In genomic region chr9:133115604-133116345, GRCh38 we compare ENCODE assay signal across 8 cellular contexts. TPM values are rescaled to one million over a fixed set of nuclear protein-coding genes. Genes with fewer than 3 reads are reported as not detected.
DNase-seq lines count a peak whose midpoint lies in the region; ATAC-seq lines count a peak whose summit lies in the region.

No MANE protein-coding gene starts in this region.

- peaks cover 72% of the 10 kb centered on the region for H3K4me1 Mint-ChIP-seq in activated CD8-positive, alpha-beta memory T cell treated with anti-CD3 and anti-CD28 coated beads, Interleukin-2, amount 10 ng/mL, durations not matched to agents 7 days and 5 days
- peaks cover 89% of the 10 kb centered on the region for H3K4me1 Mint-ChIP-seq in stimulated activated memory B cell treated with anti-CD40 and anti-IgM and Interleukin-4, amounts not matched to agents 10 μg/mL and 1 μg/mL and 100 μg/mL, for 72 hours

- CTCF ChIA-PET in activated CD8-positive, alpha-beta memory T cell treated with anti-CD3 and anti-CD28 coated beads, Interleukin-2, amount 10 ng/mL, durations not matched to agents 7 days and 5 days (lab: Charles Lee): interaction anchor here (0.9 to 25.4 kb wide), 7 partner anchors 13 to 94 kb away, joined by 3 to 505 read pairs (median 3); no protein-coding TSS in a partner anchor

- H3K36me3 Mint-ChIP-seq in activated CD8-positive, alpha-beta memory T cell treated with anti-CD3 and anti-CD28 coated beads, Interleukin-2, amount 10 ng/mL, durations not matched to agents 7 days and 5 days: no peaks in the 10 kb centered on the region
- no peaks in the 10 kb centered on the region for H3K36me3 Mint-ChIP-seq in stimulated activated memory B cell treated with anti-CD40 and anti-IgM and Interleukin-4, amounts not matched to agents 10 μg/mL and 1 μg/mL and 100 μg/mL, for 72 hours

- no peaks in the 10 kb centered on the region for H3K27me3 Mint-ChIP-seq in activated CD8-positive, alpha-beta memory T cell treated with anti-CD3 and anti-CD28 coated beads, Interleukin-2, amount 10 ng/mL, durations not matched to agents 7 days and 5 days
- no peaks in the 10 kb centered on the region for H3K27me3 Mint-ChIP-seq in stimulated activated memory B cell treated with anti-CD40 and anti-IgM and Interleukin-4, amounts not matched to agents 10 μg/mL and 1 μg/mL and 100 μg/mL, for 72 hours

- peak overlapping the region; percentile 90 for H3K27ac Mint-ChIP-seq in activated CD8-positive, alpha-beta memory T cell treated with anti-CD3 and anti-CD28 coated beads, Interleukin-2, amount 10 ng/mL, durations not matched to agents 7 days and 5 days
- peak overlapping the region; percentile 95 for H3K27ac Mint-ChIP-seq in stimulated activated memory B cell treated with anti-CD40 and anti-IgM and Interleukin-4, amounts not matched to agents 10 μg/mL and 1 μg/mL and 100 μg/mL, for 72 hours

- DNase-seq in activated naive CD4-positive, alpha-beta T cell treated with Interleukin-2 at 50 U/mL for 16 hours: peak; percentile 82
- no peak for DNase-seq in activated naive CD4-positive, alpha-beta T cell (lab: John Stamatoyannopoulos, UW)
- DNase-seq in activated CD8-positive, alpha-beta memory T cell treated with anti-CD3 and anti-CD28 coated beads, Interleukin-2, amount 10 ng/mL, durations not matched to agents 7 days and 5 days: peak; percentile 89
- DNase-seq in left ventricle myocardium superior (peak; percentile 33), DMS114 treated with DMSO at 0.1 percent for 48 hours (lab: John Stamatoyannopoulos, UW; ENCODE audit: unreplicated experiment) (no peak), NCI-H2081 (lab: John Stamatoyannopoulos, UW) (no peak)

- peak overlapping the region; percentile 47 for H3K4me3 Mint-ChIP-seq in activated CD8-positive, alpha-beta memory T cell treated with anti-CD3 and anti-CD28 coated beads, Interleukin-2, amount 10 ng/mL, durations not matched to agents 7 days and 5 days
- H3K4me3 Mint-ChIP-seq in stimulated activated memory B cell treated with anti-CD40 and anti-IgM and Interleukin-4, amounts not matched to agents 10 μg/mL and 1 μg/mL and 100 μg/mL, for 72 hours: peak overlapping the region; percentile 74

- ATAC-seq in HG03095 (IDR thresholded peaks at IDR 0.05; ENCODE audit: unreplicated experiment) (peak; percentile 82), left ventricle myocardium superior (no peak)
- peak; percentile 95 for ATAC-seq in activated CD8-positive, alpha-beta memory T cell treated with anti-CD3 and anti-CD28 coated beads, Interleukin-2, amount 10 ng/mL, durations not matched to agents 7 days and 5 days
- peak; percentile 88 for ATAC-seq in stimulated activated memory B cell treated with anti-CD40 and anti-IgM and Interleukin-4, amounts not matched to agents 10 μg/mL and 1 μg/mL and 100 μg/mL, for 72 hours

- intact Hi-C loops in left ventricle myocardium superior (cut with micrococcal nuclease): no loop called here

- H3K9me3 Mint-ChIP-seq in activated CD8-positive, alpha-beta memory T cell treated with anti-CD3 and anti-CD28 coated beads, Interleukin-2, amount 10 ng/mL, durations not matched to agents 7 days and 5 days (ENCODE audit: low read depth): no peaks in the 10 kb centered on the region
- H3K9me3 Mint-ChIP-seq in stimulated activated memory B cell treated with anti-CD40 and anti-IgM and Interleukin-4, amounts not matched to agents 10 μg/mL and 1 μg/mL and 100 μg/mL, for 72 hours: no peaks in the 10 kb centered on the region

RNA-seq across cellular contexts. Expression of gene RALGDS, which starts 5.3 kb away (rescaled TPM):
- total RNA-seq in activated CD8-positive, alpha-beta memory T cell treated with anti-CD3 and anti-CD28 coated beads, Interleukin-2, amount 10 ng/mL, durations not matched to agents 7 days and 5 days: 100 to 1,000 TPM; 103 to 114 TPM
- 33.1 TPM for total RNA-seq in left ventricle myocardium superior

RNA-seq across cellular contexts. Expression of gene GBGT1, which starts 47.9 kb away (rescaled TPM):
- total RNA-seq in activated CD8-positive, alpha-beta memory T cell treated with anti-CD3 and anti-CD28 coated beads, Interleukin-2, amount 10 ng/mL, durations not matched to agents 7 days and 5 days: 1 to 10 TPM; 3.9 to 5.7 TPM
- 6.2 TPM for total RNA-seq in left ventricle myocardium superior

RNA-seq across cellular contexts. Expression of gene CEL, which starts 54.0 kb away (rescaled TPM):
- 1 to 10 TPM; 1.7 to 1.9 TPM for total RNA-seq in activated CD8-positive, alpha-beta memory T cell treated with anti-CD3 and anti-CD28 coated beads, Interleukin-2, amount 10 ng/mL, durations not matched to agents 7 days and 5 days
- total RNA-seq in left ventricle myocardium superior: 7.2 TPM

Comparison
In these comparisons a context has a peak if more than half of its experiments do, and no peak if none do; other contexts are left out.
1. DNase-seq: peak in activated naive CD4-positive, alpha-beta T cell treated with Interleukin-2 at 50 U/mL for 16 hours (single experiment), activated CD8-positive, alpha-beta memory T cell treated with anti-CD3 and anti-CD28 coated beads, Interleukin-2, amount 10 ng/mL, durations not matched to agents 7 days and 5 days (single experiment) and left ventricle myocardium superior (single experiment); none in activated naive CD4-positive, alpha-beta T cell (0 of 4), DMS114 treated with DMSO at 0.1 percent for 48 hours (single experiment) and NCI-H2081 (0 of 2).